Comparison of ENCODE assay signal across 19 cellular contexts in the genomic region with DNA sequence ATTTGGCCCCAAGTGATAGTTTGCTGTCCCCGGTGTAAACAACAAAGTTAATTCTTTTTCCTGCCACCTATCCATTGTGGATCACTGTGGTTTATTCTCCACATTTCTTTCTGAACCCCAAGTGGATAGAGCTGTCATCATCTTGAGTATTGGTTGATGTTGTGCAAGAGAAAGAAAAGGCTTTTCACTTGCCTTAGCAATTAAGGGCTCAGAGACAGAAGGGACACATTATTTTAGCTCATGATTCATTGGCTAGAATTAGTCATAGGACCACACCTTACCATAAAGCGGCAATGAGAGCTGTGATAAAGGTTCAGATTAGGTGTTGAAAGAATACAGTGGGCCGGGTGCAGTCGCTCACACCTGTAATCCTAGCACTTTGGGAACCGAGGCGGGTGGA.
DNase-seq lines count a peak whose midpoint lies in the region; ATAC-seq, FAIRE-seq and TF ChIP-seq lines count a peak whose summit lies in the region.
"Had no signal": no experiment of that assay in that cellular context is flagged by ENCODE, and none has a peak within 500 bp of the region (broad histone marks: within the 10 kb centered on the region; RNA-seq: fewer than 3 reads in every experiment).

No MANE protein-coding gene starts in this region.

- H3K27me3 ChIP-seq in esophagus muscularis mucosa (no peaks in the 10 kb centered on the region), transverse colon (no peaks in the 10 kb centered on the region), aorta (ENCODE audit: control insufficient read depth in 1 of 2, insufficient read depth in 2 of 2, low read length in 1 of 2) (no peaks in the 10 kb centered on the region)

- H3K4me3 ChIP-seq in esophagus muscularis mucosa: no peak overlapping the region
- no peak overlapping the region for H3K4me3 ChIP-seq in transverse colon
- no peak overlapping the region for H3K4me3 ChIP-seq in kidney (ENCODE audit: low read length in 2 of 2)
- H3K4me3 ChIP-seq in aorta (ENCODE audit: low read length in 2 of 2): no peak overlapping the region

- whole genome bisulfite sequencing in esophagus muscularis mucosa: 95% methylated on average over 6 of the region's 6 CpGs
- WGBS in transverse colon (ENCODE audit: low coverage in 1 of 2), 2 donors: 58 to 64% methylated on average over 2 to 6 of the region's 6 CpGs
- WGBS in aorta, 2 donors: 81 to 87% methylated on average over 6 of the region's 6 CpGs

- H3K4me1 ChIP-seq in esophagus muscularis mucosa (no peaks in the 10 kb centered on the region), transverse colon (peaks cover 0 to 3% (median 0%) of the 10 kb centered on the region in 4 donors), kidney (ENCODE audit: control insufficient read depth in 1 of 2, insufficient read depth in 1 of 2, low read depth in 1 of 2, low read length in 2 of 2) (no peaks in the 10 kb centered on the region), aorta (ENCODE audit: control insufficient read depth in 1 of 2, insufficient read depth in 2 of 2, low read length in 2 of 2) (no peaks in the 10 kb centered on the region)

- TF ChIP-seq POLR2A in esophagus muscularis mucosa (IDR thresholded peaks at IDR 0.05; ENCODE audit: low read depth): no peak
- no peak for TF ChIP-seq POLR2A in transverse colon (IDR thresholded peaks at IDR 0.05)

- no peak for ATAC-seq in aorta (ENCODE audit: low FRiP score)

- in situ Hi-C loops in transverse colon (cut with MboI; ENCODE audit: low pct_ligation_motif_present in 1 of 4, low pct_unique_long_range_greater_than_20kb in 1 of 4, low sequenced_read_pairs in 3 of 4): no loop called here

- H3K27ac ChIP-seq in RWPE1: no peak overlapping the region
- H3K27ac ChIP-seq in esophagus muscularis mucosa (replicated peaks in 1 of 4): no peak overlapping the region
- H3K27ac ChIP-seq in transverse colon: peak overlapping the region in 1 of 4 donors; percentile 50
- no peak overlapping the region for H3K27ac ChIP-seq in kidney (ENCODE audit: low read depth in 2 of 2, low read length in 2 of 2)
- no peak overlapping the region for H3K27ac ChIP-seq in aorta (ENCODE audit: low read depth in 1 of 2, low read length in 2 of 2)

- H3K9me3 ChIP-seq in esophagus muscularis mucosa (no peaks in the 10 kb centered on the region), transverse colon (no peaks in the 10 kb centered on the region), kidney (ENCODE audit: control insufficient read depth in 1 of 2, low read length in 2 of 2) (no peaks in the 10 kb centered on the region), aorta (ENCODE audit: control insufficient read depth, low read length) (no peaks in the 10 kb centered on the region)
- H3K9me3 ChIP-seq: SK-N-SH had no signal

- TF ChIP-seq EP300 in esophagus muscularis mucosa (IDR thresholded peaks at IDR 0.05) (no peak), transverse colon (IDR thresholded peaks at IDR 0.05; ENCODE audit: low read depth) (no peak)

- POLR2A ChIA-PET in RWPE1 (lab: Yijun Ruan, JAX; ENCODE audit: low non-redundant PET): no interaction called here

- no peaks in the 10 kb centered on the region for H3K36me3 ChIP-seq in esophagus muscularis mucosa
- no peaks in the 10 kb centered on the region for H3K36me3 ChIP-seq in transverse colon
- no peaks in the 10 kb centered on the region for H3K36me3 ChIP-seq in kidney (ENCODE audit: control insufficient read depth in 1 of 2, insufficient read depth in 2 of 2, low read length in 2 of 2)
- no peaks in the 10 kb centered on the region for H3K36me3 ChIP-seq in aorta (ENCODE audit: control insufficient read depth in 1 of 2, insufficient read depth in 2 of 2, low read length in 1 of 2)

- CTCF ChIA-PET in RWPE1 (lab: Yijun Ruan, JAX): no interaction called here

- TF ChIP-seq CTCF in RWPE1 (conservative IDR thresholded peaks at IDR 0.05; ENCODE audit: low read depth) (no peak), esophagus muscularis mucosa (IDR thresholded peaks at IDR 0.05) (no peak), transverse colon (IDR thresholded peaks at IDR 0.05) (no peak), kidney (IDR thresholded peaks at IDR 0.05; ENCODE audit: borderline replicate concordance, extremely low read depth, insufficient read depth) (no peak)

- no peak for FAIRE-seq in kidney (lab: Jason Lieb, UNC)
- FAIRE-seq: H54 had no signal

- intact Hi-C loops in esophagus muscularis mucosa (cut with DNase I): no loop called here
- intact Hi-C loops in transverse colon (cut with DNase I; ENCODE audit: low total_unique reads): no loop called here
- intact Hi-C loops in kidney (cut with DNase I): no loop called here
- intact Hi-C loops in aorta (cut with DNase I): no loop called here

- peak; percentile 70 for DNase-seq in LoVo (ENCODE audit: low spot score)
- peak; percentile 20 for DNase-seq in RWPE1 (ENCODE audit: low spot score)
- peak; percentile 57 for DNase-seq in esophagus muscularis mucosa (ENCODE audit: extremely low spot score)
- DNase-seq in transverse colon: peak; percentile 40
- no peak for DNase-seq in kidney
- DNase-seq in T-helper 1 cell: no peak
- DNase-seq in aorta: no peak
- DNase-seq: CD4-positive, CD25-positive, alpha-beta regulatory T cell; EL; GF-D8; Kasumi-1; NCI-H1092; NCI-H146; NCI-H2029 treated with DMSO at 0.1 percent for 48 hours; NCI-H226; NCI-H524; SHP77 treated with DMSO at 0.1 percent for 48 hours; SK-N-SH had no signal

- H3K9ac ChIP-seq in kidney (ENCODE audit: low read length in 2 of 2): no peak overlapping the region
- H3K9ac ChIP-seq: SK-N-SH had no signal

Comparison
In these comparisons a context has a peak if more than half of its experiments do, and no peak if none do; other contexts are left out.
1. DNase-seq: peak in LoVo (single experiment), RWPE1 (single experiment), esophagus muscularis mucosa (single experiment) and transverse colon (single experiment); none in kidney (single experiment), T-helper 1 cell (0 of 5) and aorta (0 of 2).